ENCODE assay signal across 26 cellular contexts in genomic region chr12:12845794-12846243, GRCh38. TPM values are rescaled to one million over a fixed set of nuclear protein-coding genes. Genes with fewer than 3 reads are reported as not detected.
DNase-seq lines count a peak whose midpoint lies in the region; ATAC-seq and TF ChIP-seq lines count a peak whose summit lies in the region.
"Had no signal": no experiment of that assay in that cellular context is flagged by ENCODE, and none has a peak within 500 bp of the region (broad histone marks: within the 10 kb centered on the region; RNA-seq: fewer than 3 reads in every experiment).

No MANE protein-coding gene starts in this region.

- H3K36me3 ChIP-seq in CD8-positive, alpha-beta T cell (ENCODE audit: insufficient read depth, low read length): no peaks in the 10 kb centered on the region
- H3K36me3 ChIP-seq: prostate gland, SJSA1, uterus had no signal

- ATAC-seq in CD8-positive, alpha-beta T cell: no peak
- ATAC-seq in T-cell (replicated peaks in 1 of 4): peak in 3 of 4 experiments; percentile 43 to 73 (median 48)
- peak; percentile 53 to 77 for ATAC-seq in naive thymus-derived CD8-positive, alpha-beta T cell
- ATAC-seq: HepG2; stimulated activated naive B cell treated with anti-CD40 and anti-IgM and Interleukin-4, amounts not matched to agents 10 μg/mL and 1 μg/mL and 100 μg/mL, for 72 hours had no signal

- peaks cover 3% of the 10 kb centered on the region for H3K9me3 Mint-ChIP-seq in activated T-cell treated with anti-CD3 and anti-CD28 coated beads, Interleukin-2, amount 50 U/mL, for 24 hours
- no peaks in the 10 kb centered on the region for H3K9me3 Mint-ChIP-seq in CD8-positive, alpha-beta T cell
- peaks cover 0 to 4% (median 0%) of the 10 kb centered on the region in 3 donors for H3K9me3 Mint-ChIP-seq in T-cell
- H3K9me3 Mint-ChIP-seq in naive thymus-derived CD8-positive, alpha-beta T cell: peaks cover 0 to 2% (median 0%) of the 10 kb centered on the region in 9 donors
- H3K9me3 Mint-ChIP-seq: activated T-helper 1 cell treated with anti-CD3 and anti-CD28 coated beads, Interleukin-12 subunit alpha, Interleukin-12 subunit beta, Interleukin-2, Interleukin-4 antibody, amounts not matched to agents 30 ng/mL and 10 ng/mL and 1 ng/mL, durations not matched to agents 14 hours and 24 hours and 36 hours; immature natural killer cell; T-helper 1 cell treated with Interleukin-12 subunit alpha and Interleukin-12 subunit beta and Interleukin-4 antibody, amounts not matched to agents 30 μg/mL and 1 μg/mL, for 36 hours had no signal

- no peak for DNase-seq in activated T-cell treated with anti-CD3 and anti-CD28 coated beads, Interleukin-2, amount 50 U/mL, for 24 hours
- no peak for DNase-seq in activated T-cell treated with anti-CD3 and anti-CD28 coated beads, Interleukin-2, amount 50 U/mL, for 48 hours
- no peak for DNase-seq in CD8-positive, alpha-beta T cell
- DNase-seq in T-cell: peak in 3 of 34 experiments; percentile 2 to 14 (median 4)
- DNase-seq in naive thymus-derived CD8-positive, alpha-beta T cell: peak in 5 of 10 donors; percentile 11 to 48 (median 17)
- DNase-seq in NCI-H526 (lab: John Stamatoyannopoulos, UW): no peak
- no peak for DNase-seq in cerebellar cortex (ENCODE audit: low spot score)
- no peak for DNase-seq in pons (ENCODE audit: low spot score)
- DNase-seq: activated CD4-positive, CD25-positive, alpha-beta regulatory T cell treated with anti-CD3 and anti-CD28 coated beads, Interleukin-2, amount 50 U/mL, for 72 hours; AML-193; GDM1; hypothalamus; immature natural killer cell; left colon; NCI-H1048; NCI-H524 treated with DMSO at 0.1 percent for 48 hours; stimulated activated CD4-positive, alpha-beta T cell treated with anti-CD3 and anti-CD28 coated beads, Interleukin-15, amount 100 ng/mL, for 24 hours; stimulated activated naive B cell treated with anti-CD40 and anti-IgM and Interleukin-4, amounts not matched to agents 10 μg/mL and 1 μg/mL and 100 μg/mL, for 72 hours; uterus had no signal

- peaks cover 20% of the 10 kb centered on the region for H3K4me1 ChIP-seq in CD8-positive, alpha-beta T cell (ENCODE audit: insufficient read depth, low read length)
- H3K4me1 ChIP-seq: prostate gland, uterus had no signal

- no peaks in the 10 kb centered on the region for H3K9me3 ChIP-seq in CD8-positive, alpha-beta T cell (ENCODE audit: low read length)
- H3K9me3 ChIP-seq: prostate gland, SJSA1, uterus had no signal

- H3K27ac Mint-ChIP-seq in activated T-cell treated with anti-CD3 and anti-CD28 coated beads, Interleukin-2, amount 50 U/mL, for 24 hours: peak overlapping the region; percentile 7
- H3K27ac Mint-ChIP-seq in CD8-positive, alpha-beta T cell: peak overlapping the region; percentile 78
- peak overlapping the region; percentile 73 to 75 for H3K27ac Mint-ChIP-seq in T-cell
- H3K27ac Mint-ChIP-seq in naive thymus-derived CD8-positive, alpha-beta T cell: peak overlapping the region; percentile 28 to 91 (median 78)
- H3K27ac Mint-ChIP-seq: activated T-helper 1 cell treated with anti-CD3 and anti-CD28 coated beads, Interleukin-12 subunit alpha, Interleukin-12 subunit beta, Interleukin-2, Interleukin-4 antibody, amounts not matched to agents 30 ng/mL and 10 ng/mL and 1 ng/mL, durations not matched to agents 14 hours and 24 hours and 36 hours; stimulated activated naive B cell treated with anti-CD40 and anti-IgM and Interleukin-4, amounts not matched to agents 10 μg/mL and 1 μg/mL and 100 μg/mL, for 72 hours; T-helper 1 cell treated with Interleukin-12 subunit alpha and Interleukin-12 subunit beta and Interleukin-4 antibody, amounts not matched to agents 30 μg/mL and 1 μg/mL, for 36 hours had no signal

- POLR2A ChIA-PET in CD8-positive, alpha-beta T cell (lab: Charles Lee): interaction anchor here (1.0 kb wide), 1 partner anchor 32 kb away, joined by 3 read pairs; no protein-coding TSS in a partner anchor
- POLR2A ChIA-PET in T-cell (lab: Charles Lee): no interaction called here
- POLR2A ChIA-PET in naive thymus-derived CD8-positive, alpha-beta T cell (lab: Charles Lee): interaction anchor here (0.5 to 1.9 kb wide), 3 partner anchors 8 to 27 kb away, joined by 3 to 6 read pairs (median 3); no protein-coding TSS in a partner anchor

- H3K27me3 Mint-ChIP-seq in activated T-cell treated with anti-CD3 and anti-CD28 coated beads, Interleukin-2, amount 50 U/mL, for 24 hours: no peaks in the 10 kb centered on the region
- H3K27me3 Mint-ChIP-seq in CD8-positive, alpha-beta T cell (ENCODE audit: low read depth): no peaks in the 10 kb centered on the region
- no peaks in the 10 kb centered on the region for H3K27me3 Mint-ChIP-seq in T-cell
- no peaks in the 10 kb centered on the region for H3K27me3 Mint-ChIP-seq in naive thymus-derived CD8-positive, alpha-beta T cell
- H3K27me3 Mint-ChIP-seq: brain; stimulated activated naive B cell treated with anti-CD40 and anti-IgM and Interleukin-4, amounts not matched to agents 10 μg/mL and 1 μg/mL and 100 μg/mL, for 72 hours had no signal

- CTCF ChIA-PET in CD8-positive, alpha-beta T cell (lab: Charles Lee): interaction anchor here (0.8 kb wide), 1 partner anchor 9 kb away, joined by 4 read pairs; no protein-coding TSS in a partner anchor
- CTCF ChIA-PET in T-cell (lab: Charles Lee): interaction anchor here in 1 of 2 donors (1.7 kb wide), 1 partner anchor 9 kb away, joined by 4 read pairs; no protein-coding TSS in a partner anchor

- H3K4me1 Mint-ChIP-seq in activated T-cell treated with anti-CD3 and anti-CD28 coated beads, Interleukin-2, amount 50 U/mL, for 24 hours (ENCODE audit: low read depth): peaks cover 20% of the 10 kb centered on the region
- H3K4me1 Mint-ChIP-seq in CD8-positive, alpha-beta T cell (ENCODE audit: low read depth): peaks cover 18% of the 10 kb centered on the region
- peaks cover 25 to 32% (median 26%) of the 10 kb centered on the region in 3 donors for H3K4me1 Mint-ChIP-seq in T-cell
- peaks cover 10 to 27% (median 23%) of the 10 kb centered on the region in 4 donors for H3K4me1 Mint-ChIP-seq in naive thymus-derived CD8-positive, alpha-beta T cell
- H3K4me1 Mint-ChIP-seq: brain; immature natural killer cell; stimulated activated naive B cell treated with anti-CD40 and anti-IgM and Interleukin-4, amounts not matched to agents 10 μg/mL and 1 μg/mL and 100 μg/mL, for 72 hours had no signal

- no peaks in the 10 kb centered on the region for H3K27me3 ChIP-seq in CD8-positive, alpha-beta T cell (ENCODE audit: insufficient read depth, low read length)
- H3K27me3 ChIP-seq: SJSA1, uterus had no signal

- no peak for TF ChIP-seq CTCF in CD8-positive, alpha-beta T cell (IDR thresholded peaks at IDR 0.05)

- H3K4me3 ChIP-seq in CD8-positive, alpha-beta T cell (ENCODE audit: low read depth, low read length): no peak overlapping the region
- H3K4me3 ChIP-seq: A549, prostate gland, SJSA1, uterus had no signal

- H3K4me3 Mint-ChIP-seq in activated T-cell treated with anti-CD3 and anti-CD28 coated beads, Interleukin-2, amount 50 U/mL, for 24 hours: no peak overlapping the region
- H3K4me3 Mint-ChIP-seq in CD8-positive, alpha-beta T cell: no peak overlapping the region
- H3K4me3 Mint-ChIP-seq in T-cell: peak overlapping the region in 1 of 3 donors; percentile 52
- H3K4me3 Mint-ChIP-seq in naive thymus-derived CD8-positive, alpha-beta T cell: peak overlapping the region in 8 of 10 donors; percentile 1 to 46 (median 12)
- H3K4me3 Mint-ChIP-seq: activated T-helper 1 cell treated with anti-CD3 and anti-CD28 coated beads, Interleukin-12 subunit alpha, Interleukin-12 subunit beta, Interleukin-2, Interleukin-4 antibody, amounts not matched to agents 30 ng/mL and 10 ng/mL and 1 ng/mL, durations not matched to agents 14 hours and 24 hours and 36 hours; brain; immature natural killer cell; stimulated activated naive B cell treated with anti-CD40 and anti-IgM and Interleukin-4, amounts not matched to agents 10 μg/mL and 1 μg/mL and 100 μg/mL, for 72 hours; T-helper 1 cell treated with Interleukin-12 subunit alpha and Interleukin-12 subunit beta and Interleukin-4 antibody, amounts not matched to agents 30 μg/mL and 1 μg/mL, for 36 hours had no signal

- H3K36me3 Mint-ChIP-seq in activated T-cell treated with anti-CD3 and anti-CD28 coated beads, Interleukin-2, amount 50 U/mL, for 24 hours (ENCODE audit: low read depth): peaks cover 43% of the 10 kb centered on the region
- peaks cover 4% of the 10 kb centered on the region for H3K36me3 Mint-ChIP-seq in CD8-positive, alpha-beta T cell
- no peaks in the 10 kb centered on the region for H3K36me3 Mint-ChIP-seq in T-cell
- no peaks in the 10 kb centered on the region for H3K36me3 Mint-ChIP-seq in naive thymus-derived CD8-positive, alpha-beta T cell

- intact Hi-C loops in CD8-positive, alpha-beta T cell (cut with DNase I, micrococcal nuclease): no loop called here

- no peak overlapping the region for H3K27ac ChIP-seq in CD8-positive, alpha-beta T cell (ENCODE audit: low read depth, low read length)
- H3K27ac ChIP-seq: prostate gland, SJSA1, uterus had no signal

RNA-seq across cellular contexts. Expression of gene DDX47, which starts 32.7 kb away (rescaled TPM):
- total RNA-seq in CD8-positive, alpha-beta T cell: 100 to 1,000 TPM; 173 to 174 TPM
- total RNA-seq in T-cell: 100 to 1,000 TPM in 2 of 5 donors, 10 to 100 TPM in 3; 60.4 to 141 (median 69.8) TPM
- total RNA-seq in naive thymus-derived CD8-positive, alpha-beta T cell: 10 to 100 TPM; 84.6 to 93.6 TPM
- polyA plus RNA-seq in naive thymus-derived CD8-positive, alpha-beta T cell: 10 to 100 TPM; 61.0 to 77.1 (median 62.7) TPM

RNA-seq across cellular contexts. Expression of gene GPRC5A, which starts 45.5 kb away (rescaled TPM):
- not detected for total RNA-seq in CD8-positive, alpha-beta T cell
- total RNA-seq in T-cell: 1 to 10 TPM in 3 of 5 donors, under 1 TPM in 1, not detected in 1; 0.28 to 2.0 (median 1.4) TPM
- not detected for total RNA-seq in naive thymus-derived CD8-positive, alpha-beta T cell
- not detected for polyA plus RNA-seq in naive thymus-derived CD8-positive, alpha-beta T cell
- total RNA-seq: activated T-helper 1 cell treated with anti-CD3 and anti-CD28 coated beads, Interleukin-12 subunit alpha, Interleukin-12 subunit beta, Interleukin-2, Interleukin-4 antibody, amounts not matched to agents 30 ng/mL and 10 ng/mL and 1 ng/mL, durations not matched to agents 14 hours and 24 hours and 36 hours had no signal
- polyA plus RNA-seq: immature natural killer cell had no signal

Comparison
In these comparisons a context has a peak if more than half of its experiments do, and no peak if none do; other contexts are left out.
1. H3K27ac Mint-ChIP-seq: peak in every context shown above with its lines; median percentile 78 in naive thymus-derived CD8-positive, alpha-beta T cell; 78 in CD8-positive, alpha-beta T cell; 74 in T-cell; 7 in activated T-cell treated with anti-CD3 and anti-CD28 coated beads, Interleukin-2, amount 50 U/mL, for 24 hours.
2. H3K4me3 Mint-ChIP-seq: peak in naive thymus-derived CD8-positive, alpha-beta T cell (8 of 10); none in activated T-cell treated with anti-CD3 and anti-CD28 coated beads, Interleukin-2, amount 50 U/mL, for 24 hours (single experiment) and CD8-positive, alpha-beta T cell (single experiment).
3. POLR2A ChIA-PET loops: an anchor here in CD8-positive, alpha-beta T cell (1.0 kb wide) and naive thymus-derived CD8-positive, alpha-beta T cell (0.5 to 1.9 kb wide); none called in T-cell.